8 cellular contexts compared by ENCODE assay signal in the genomic region with DNA sequence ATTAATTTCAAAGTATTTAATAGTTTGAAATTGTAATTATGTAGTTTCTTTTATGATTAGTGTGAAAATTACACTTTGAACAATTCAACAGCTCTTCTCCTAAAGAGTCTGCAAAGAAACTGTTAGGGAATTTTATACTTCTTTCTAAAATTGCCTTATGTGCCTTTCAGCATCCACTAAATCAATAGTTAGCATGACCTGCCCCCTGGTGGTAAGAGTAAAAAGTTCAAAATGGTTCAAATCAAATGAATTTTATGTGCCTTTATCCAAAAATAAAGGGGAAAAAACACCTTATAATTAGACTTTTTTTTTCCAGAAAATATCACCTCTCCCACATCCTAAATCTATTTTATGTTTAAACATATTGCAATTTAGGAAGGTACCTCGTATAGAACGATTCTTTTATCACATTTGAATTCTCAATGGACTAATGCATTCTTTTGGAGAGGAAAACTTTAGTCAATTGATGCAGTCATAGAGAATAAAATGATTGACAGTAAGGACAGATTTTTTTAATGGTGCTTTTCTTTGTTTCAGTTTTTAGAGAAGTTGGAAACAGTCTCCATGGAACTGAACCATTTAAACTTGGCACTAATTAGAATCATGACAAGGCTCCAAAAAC.
DNase-seq lines count a peak whose midpoint lies in the region; ATAC-seq and TF ChIP-seq lines count a peak whose summit lies in the region.

No MANE protein-coding gene starts in this region.

- H3K36me3 ChIP-seq in brain microvascular endothelial cell (replicated peaks), result no peaks in the 10 kb centered on the region
- no peaks in the 10 kb centered on the region for H3K36me3 ChIP-seq in liver (ENCODE audit: control insufficient read depth in 4 of 4, insufficient read depth in 3 of 4, low read depth in 1 of 4, low read length in 3 of 4)

- no peak overlapping the region for H3K9ac ChIP-seq in liver (ENCODE audit: low read depth in 1 of 2, low read length in 2 of 2)

- DNase-seq in Ammon's horn (ENCODE audit: low spot score), result peak; percentile 68
- DNase-seq in ELR (ENCODE audit: low read depth), result peak; percentile 58
- peak; percentile 31 for DNase-seq in NCI-H2171 (lab: John Stamatoyannopoulos, UW)
- peak; percentile 39 for DNase-seq in brain microvascular endothelial cell
- no peak for DNase-seq in NCI-H226

- peak; percentile 86 to 87 for TF ChIP-seq RAD21 in liver (IDR thresholded peaks at IDR 0.05)

- H3K4me3 ChIP-seq in brain microvascular endothelial cell (ENCODE audit: low read depth, low read length) (no peak overlapping the region), liver (ENCODE audit: low read depth in 1 of 3, low read length in 3 of 3) (no peak overlapping the region)

- H3K9me3 ChIP-seq in liver (ENCODE audit: control insufficient read depth in 4 of 4, low read length in 3 of 4), result no peaks in the 10 kb centered on the region

- TF ChIP-seq CTCF in brain microvascular endothelial cell (IDR thresholded peaks at IDR 0.05; ENCODE audit: low read depth, low read length, missing control alignments), result peak; percentile 30
- TF ChIP-seq CTCF in liver (IDR thresholded peaks at IDR 0.05; ENCODE audit: low read depth, low read length, missing input control), result peak; percentile 59

- H3K27me3 ChIP-seq in brain microvascular endothelial cell (replicated peaks), result no peaks in the 10 kb centered on the region
- peaks cover 0 to 4% (median 0%) of the 10 kb centered on the region in 4 donors for H3K27me3 ChIP-seq in liver (ENCODE audit: control insufficient read depth in 4 of 4, insufficient read depth in 4 of 4, low read length in 3 of 4)

- H3K27ac ChIP-seq in brain microvascular endothelial cell (no peak overlapping the region), liver (ENCODE audit: low read depth in 1 of 2, low read length in 2 of 2) (no peak overlapping the region)

- in situ Hi-C loops in brain microvascular endothelial cell (cut with HindIII; ENCODE audit: low pct_ligation_motif_present, low sequenced_read_pairs), result loop anchor here (25.0 kb wide), 1 partner anchor 536 kb away; no protein-coding TSS in a partner anchor

- WGBS in liver, result 15% methylated on average over 2 of the region's 2 CpGs

- ATAC-seq in HG02588 (IDR thresholded peaks at IDR 0.05; ENCODE audit: unreplicated experiment) (no peak), GM18870 (IDR thresholded peaks at IDR 0.05; ENCODE audit: unreplicated experiment) (no peak)

- no peaks in the 10 kb centered on the region for H3K4me1 ChIP-seq in liver (ENCODE audit: control insufficient read depth in 4 of 4, insufficient read depth in 4 of 4, low read length in 3 of 4)

TF ChIP-seq in liver, 16 proteins besides CTCF, POLR2A, EP300 and RAD21:
- TF ChIP-seq FOXA1 (IDR thresholded peaks at IDR 0.05) (no peak), NR2F2 (IDR thresholded peaks at IDR 0.05) (no peak), FOXA2 (IDR thresholded peaks at IDR 0.05) (no peak)
- TF ChIP-seq, protein P1, sequence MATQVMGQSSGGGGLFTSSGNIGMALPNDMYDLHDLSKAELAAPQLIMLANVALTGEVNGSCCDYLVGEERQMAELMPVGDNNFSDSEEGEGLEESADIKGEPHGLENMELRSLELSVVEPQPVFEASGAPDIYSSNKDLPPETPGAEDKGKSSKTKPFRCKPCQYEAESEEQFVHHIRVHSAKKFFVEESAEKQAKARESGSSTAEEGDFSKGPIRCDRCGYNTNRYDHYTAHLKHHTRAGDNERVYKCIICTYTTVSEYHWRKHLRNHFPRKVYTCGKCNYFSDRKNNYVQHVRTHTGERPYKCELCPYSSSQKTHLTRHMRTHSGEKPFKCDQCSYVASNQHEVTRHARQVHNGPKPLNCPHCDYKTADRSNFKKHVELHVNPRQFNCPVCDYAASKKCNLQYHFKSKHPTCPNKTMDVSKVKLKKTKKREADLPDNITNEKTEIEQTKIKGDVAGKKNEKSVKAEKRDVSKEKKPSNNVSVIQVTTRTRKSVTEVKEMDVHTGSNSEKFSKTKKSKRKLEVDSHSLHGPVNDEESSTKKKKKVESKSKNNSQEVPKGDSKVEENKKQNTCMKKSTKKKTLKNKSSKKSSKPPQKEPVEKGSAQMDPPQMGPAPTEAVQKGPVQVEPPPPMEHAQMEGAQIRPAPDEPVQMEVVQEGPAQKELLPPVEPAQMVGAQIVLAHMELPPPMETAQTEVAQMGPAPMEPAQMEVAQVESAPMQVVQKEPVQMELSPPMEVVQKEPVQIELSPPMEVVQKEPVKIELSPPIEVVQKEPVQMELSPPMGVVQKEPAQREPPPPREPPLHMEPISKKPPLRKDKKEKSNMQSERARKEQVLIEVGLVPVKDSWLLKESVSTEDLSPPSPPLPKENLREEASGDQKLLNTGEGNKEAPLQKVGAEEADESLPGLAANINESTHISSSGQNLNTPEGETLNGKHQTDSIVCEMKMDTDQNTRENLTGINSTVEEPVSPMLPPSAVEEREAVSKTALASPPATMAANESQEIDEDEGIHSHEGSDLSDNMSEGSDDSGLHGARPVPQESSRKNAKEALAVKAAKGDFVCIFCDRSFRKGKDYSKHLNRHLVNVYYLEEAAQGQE (IDR thresholded peaks at IDR 0.05), result no peak
- TF ChIP-seq, protein P2, sequence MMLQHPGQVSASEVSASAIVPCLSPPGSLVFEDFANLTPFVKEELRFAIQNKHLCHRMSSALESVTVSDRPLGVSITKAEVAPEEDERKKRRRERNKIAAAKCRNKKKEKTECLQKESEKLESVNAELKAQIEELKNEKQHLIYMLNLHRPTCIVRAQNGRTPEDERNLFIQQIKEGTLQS (IDR thresholded peaks at IDR 0.05), result no peak
